ENCODE assay signal across 1 cellular context in genomic region chr4:123599061-123599919, GRCh38.
TF ChIP-seq lines count a peak whose summit lies in the region.

No MANE protein-coding gene starts in this region.

TF ChIP-seq in HepG2, 621 proteins besides CTCF, POLR2A, EP300 and RAD21 (continued from another document and continues in another):
- no peak for TF ChIP-seq FIP1L1 (IDR thresholded peaks at IDR 0.05; ENCODE audit: borderline replicate concordance, insufficient read depth, low read depth, low read length)
- no peak for TF ChIP-seq HNRNPH1 (optimal IDR thresholded peaks at IDR 0.05; ENCODE audit: low read depth, low read length)
- TF ChIP-seq TBL1XR1 (IDR thresholded peaks at IDR 0.05; ENCODE audit: borderline replicate concordance, low read length, partially characterized antibody), result peak; percentile 96
- TF ChIP-seq PREB (CRISPR knock-in tag; IDR thresholded peaks at IDR 0.05), result no peak
- TF ChIP-seq ZNF121 (CRISPR knock-in tag; IDR thresholded peaks at IDR 0.05), result no peak
- no peak for TF ChIP-seq HNRNPL (IDR thresholded peaks at IDR 0.05; ENCODE audit: low read depth, low read length)
- no peak for TF ChIP-seq ATRX (CRISPR knock-in tag; IDR thresholded peaks at IDR 0.05; ENCODE audit: borderline replicate concordance)
- TF ChIP-seq ZIK1 (CRISPR knock-in tag; IDR thresholded peaks at IDR 0.05; ENCODE audit: borderline replicate concordance, low read depth), result no peak
- peak; percentile 54; the same call in 1 of the 2 replicates for TF ChIP-seq KAT8 (CRISPR knock-in tag; IDR thresholded peaks at IDR 0.05)
- no peak for TF ChIP-seq IKZF4 (CRISPR knock-in tag; IDR thresholded peaks at IDR 0.05; ENCODE audit: borderline replicate concordance, low read depth, not compliant biosample characterization)
- TF ChIP-seq CHD4 (IDR thresholded peaks at IDR 0.05; ENCODE audit: borderline replicate concordance, low read length), result peak; percentile 62; the same call in 1 of the 2 replicates
- no peak for TF ChIP-seq FOXC1 (CRISPR knock-in tag; IDR thresholded peaks at IDR 0.05; ENCODE audit: borderline replicate concordance)
- no peak for TF ChIP-seq MTA3 (CRISPR knock-in tag; IDR thresholded peaks at IDR 0.05)
- no peak for TF ChIP-seq PCBP1 (IDR thresholded peaks at IDR 0.05; ENCODE audit: borderline replicate concordance, low read depth, low read length)
- no peak for TF ChIP-seq RBM39 (IDR thresholded peaks at IDR 0.05; ENCODE audit: low read depth, low read length, poor library complexity, severe bottlenecking)
- no peak for TF ChIP-seq XBP1 (CRISPR knock-in tag; IDR thresholded peaks at IDR 0.05)
- TF ChIP-seq HMG20B (CRISPR knock-in tag; conservative IDR thresholded peaks at IDR 0.05), result no peak
- no peak for TF ChIP-seq ZNF850 (CRISPR knock-in tag; conservative IDR thresholded peaks at IDR 0.05)
- no peak for TF ChIP-seq SMYD3 (CRISPR knock-in tag; IDR thresholded peaks at IDR 0.05)
- TF ChIP-seq CBX2 (IDR thresholded peaks at IDR 0.05; ENCODE audit: low read depth, low read length), result no peak
- no peak for TF ChIP-seq CBX2 (CRISPR knock-in tag; IDR thresholded peaks at IDR 0.05; ENCODE audit: low read depth)
- no peak for TF ChIP-seq HDAC6 (IDR thresholded peaks at IDR 0.05; ENCODE audit: low read depth, low read length)
- TF ChIP-seq MIER3 (CRISPR knock-in tag; IDR thresholded peaks at IDR 0.05; ENCODE audit: borderline replicate concordance), result no peak
- TF ChIP-seq RBFOX2 (IDR thresholded peaks at IDR 0.05; ENCODE audit: low read depth, low read length), result no peak
- TF ChIP-seq, protein P1, sequence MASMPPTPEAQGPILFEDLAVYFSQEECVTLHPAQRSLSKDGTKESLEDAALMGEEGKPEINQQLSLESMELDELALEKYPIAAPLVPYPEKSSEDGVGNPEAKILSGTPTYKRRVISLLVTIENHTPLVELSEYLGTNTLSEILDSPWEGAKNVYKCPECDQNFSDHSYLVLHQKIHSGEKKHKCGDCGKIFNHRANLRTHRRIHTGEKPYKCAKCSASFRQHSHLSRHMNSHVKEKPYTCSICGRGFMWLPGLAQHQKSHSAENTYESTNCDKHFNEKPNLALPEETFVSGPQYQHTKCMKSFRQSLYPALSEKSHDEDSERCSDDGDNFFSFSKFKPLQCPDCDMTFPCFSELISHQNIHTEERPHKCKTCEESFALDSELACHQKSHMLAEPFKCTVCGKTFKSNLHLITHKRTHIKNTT (CRISPR knock-in tag; IDR thresholded peaks at IDR 0.05), result no peak
- no peak for TF ChIP-seq KDM2A (CRISPR knock-in tag; IDR thresholded peaks at IDR 0.05; ENCODE audit: borderline replicate concordance, low read depth)
- TF ChIP-seq SMAD9 (CRISPR knock-in tag; IDR thresholded peaks at IDR 0.05), result no peak
- TF ChIP-seq CEBPB (IDR thresholded peaks at IDR 0.05; ENCODE audit: borderline replicate concordance, low read depth, low read length), result peak; percentile 67; the same call in 1 of the 2 replicates
- TF ChIP-seq ZFP36L2 (CRISPR knock-in tag; IDR thresholded peaks at IDR 0.05), result no peak
- TF ChIP-seq KDM5A (IDR thresholded peaks at IDR 0.05; ENCODE audit: borderline replicate concordance, low read length), result peak; percentile 33; the same call in 1 of the 2 replicates
- TF ChIP-seq ZNF562 (CRISPR knock-in tag; IDR thresholded peaks at IDR 0.05; ENCODE audit: borderline replicate concordance), result no peak
- TF ChIP-seq ZC3H4 (CRISPR knock-in tag; IDR thresholded peaks at IDR 0.05; ENCODE audit: borderline replicate concordance), result no peak
- no peak for TF ChIP-seq ZBTB7A (CRISPR knock-in tag; IDR thresholded peaks at IDR 0.05)
- TF ChIP-seq GMEB1 (CRISPR knock-in tag; IDR thresholded peaks at IDR 0.05; ENCODE audit: borderline replicate concordance), result no peak
- TF ChIP-seq STAT5B (CRISPR knock-in tag; IDR thresholded peaks at IDR 0.05), result no peak
- TF ChIP-seq ZNF280D (CRISPR knock-in tag; IDR thresholded peaks at IDR 0.05), result 0 out of 2 replicates have a peak, but pooled peaks have one; percentile 25
- TF ChIP-seq NR1H2 (CRISPR knock-in tag; IDR thresholded peaks at IDR 0.05; ENCODE audit: borderline replicate concordance, low read depth), result no peak
- no peak for TF ChIP-seq ZNF563 (CRISPR knock-in tag; IDR thresholded peaks at IDR 0.05)
- peak; percentile 100 for TF ChIP-seq BCL6 (CRISPR knock-in tag; IDR thresholded peaks at IDR 0.05)
- TF ChIP-seq REPIN1 (CRISPR knock-in tag; IDR thresholded peaks at IDR 0.05; ENCODE audit: borderline replicate concordance, low read depth), result peak; percentile 58; the same call in 1 of the 2 replicates
- no peak for TF ChIP-seq ISX (CRISPR knock-in tag; conservative IDR thresholded peaks at IDR 0.05)
- TF ChIP-seq ZNF547 (CRISPR knock-in tag; IDR thresholded peaks at IDR 0.05), result no peak
- no peak for TF ChIP-seq ZBTB46 (CRISPR knock-in tag; IDR thresholded peaks at IDR 0.05; ENCODE audit: borderline replicate concordance)
- TF ChIP-seq ZNF468 (CRISPR knock-in tag; IDR thresholded peaks at IDR 0.05), result no peak
- TF ChIP-seq FOSL1 (CRISPR knock-in tag; IDR thresholded peaks at IDR 0.05; ENCODE audit: borderline replicate concordance), result no peak
- TF ChIP-seq NFE2 (CRISPR knock-in tag; IDR thresholded peaks at IDR 0.05), result no peak
- TF ChIP-seq SKI (IDR thresholded peaks at IDR 0.05; ENCODE audit: partially characterized antibody), result peak; percentile 98
- no peak for TF ChIP-seq MLLT10 (CRISPR knock-in tag; IDR thresholded peaks at IDR 0.05)
- TF ChIP-seq SOX13 (IDR thresholded peaks at IDR 0.05), result peak; percentile 75; the same call in 1 of the 2 replicates
- TF ChIP-seq SOX13 (CRISPR knock-in tag; conservative IDR thresholded peaks at IDR 0.05 in 1 of 2, IDR thresholded peaks at IDR 0.05 in 1 of 2), result peak in 1 of 2 experiments; percentile 97; a peak in 2 of 4 replicates
- no peak for TF ChIP-seq PTBP1 (IDR thresholded peaks at IDR 0.05; ENCODE audit: low read depth, low read length, poor library complexity, severe bottlenecking)
- peak; percentile 60 for TF ChIP-seq SIX4 (CRISPR knock-in tag; IDR thresholded peaks at IDR 0.05)
- TF ChIP-seq ZNF557 (CRISPR knock-in tag; IDR thresholded peaks at IDR 0.05), result 0 out of 2 replicates have a peak, but pooled peaks have one; percentile 38
- no peak for TF ChIP-seq POLR2G (IDR thresholded peaks at IDR 0.05; ENCODE audit: low read depth, low read length)
- TF ChIP-seq SP1 (IDR thresholded peaks at IDR 0.05), result no peak
- TF ChIP-seq SP1 (CRISPR knock-in tag; IDR thresholded peaks at IDR 0.05), result no peak
- no peak for TF ChIP-seq SP140L (CRISPR knock-in tag; IDR thresholded peaks at IDR 0.05; ENCODE audit: borderline replicate concordance)
- TF ChIP-seq BRCA1 (CRISPR knock-in tag; IDR thresholded peaks at IDR 0.05), result no peak
- TF ChIP-seq ZNF484 (CRISPR knock-in tag; IDR thresholded peaks at IDR 0.05; ENCODE audit: borderline replicate concordance, low read depth), result no peak
- TF ChIP-seq GRHL1 (CRISPR knock-in tag; conservative IDR thresholded peaks at IDR 0.05), result no peak
- TF ChIP-seq CHD2 (IDR thresholded peaks at IDR 0.05; ENCODE audit: low read depth, low read length), result no peak
- no peak for TF ChIP-seq MAZ (IDR thresholded peaks at IDR 0.05; ENCODE audit: borderline replicate concordance, low read depth, low read length)
- TF ChIP-seq MAZ (CRISPR knock-in tag; IDR thresholded peaks at IDR 0.05; ENCODE audit: low read depth), result no peak
- no peak for TF ChIP-seq SRY (CRISPR knock-in tag; IDR thresholded peaks at IDR 0.05)
- TF ChIP-seq PHF20 (CRISPR knock-in tag; IDR thresholded peaks at IDR 0.05), result no peak
- TF ChIP-seq ZNF781 (CRISPR knock-in tag; IDR thresholded peaks at IDR 0.05; ENCODE audit: borderline replicate concordance, not compliant biosample characterization), result no peak
- TF ChIP-seq ZNF768 (CRISPR knock-in tag; IDR thresholded peaks at IDR 0.05), result peak; percentile 94; the same call in 1 of the 2 replicates
- TF ChIP-seq ZBTB26 (CRISPR knock-in tag; IDR thresholded peaks at IDR 0.05; ENCODE audit: borderline replicate concordance), result no peak
- TF ChIP-seq ZNF607 (CRISPR knock-in tag; IDR thresholded peaks at IDR 0.05; ENCODE audit: borderline replicate concordance), result no peak
- TF ChIP-seq AGO1 (IDR thresholded peaks at IDR 0.05; ENCODE audit: low read depth, low read length, poor library complexity, severe bottlenecking), result no peak
- TF ChIP-seq, protein P2, sequence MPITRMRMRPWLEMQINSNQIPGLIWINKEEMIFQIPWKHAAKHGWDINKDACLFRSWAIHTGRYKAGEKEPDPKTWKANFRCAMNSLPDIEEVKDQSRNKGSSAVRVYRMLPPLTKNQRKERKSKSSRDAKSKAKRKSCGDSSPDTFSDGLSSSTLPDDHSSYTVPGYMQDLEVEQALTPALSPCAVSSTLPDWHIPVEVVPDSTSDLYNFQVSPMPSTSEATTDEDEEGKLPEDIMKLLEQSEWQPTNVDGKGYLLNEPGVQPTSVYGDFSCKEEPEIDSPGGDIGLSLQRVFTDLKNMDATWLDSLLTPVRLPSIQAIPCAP (CRISPR knock-in tag; IDR thresholded peaks at IDR 0.05; ENCODE audit: low read depth), result no peak
